In genomic region chr2:136284226-136285119, GRCh38 we compare ENCODE assay signal across 12 cellular contexts.
A peak's percentile ranks its signal among the peaks of the same experiment; 100 is the strongest.
DNase-seq lines count a peak whose midpoint lies in the region; ATAC-seq and TF ChIP-seq lines count a peak whose summit lies in the region.
"Had no signal": no experiment of that assay in that cellular context is flagged by ENCODE, and none has a peak within 500 bp of the region (broad histone marks: within the 10 kb centered on the region; RNA-seq: fewer than 3 reads in every experiment).

No MANE protein-coding gene starts in this region.

- H3K27ac ChIP-seq in brain microvascular endothelial cell: no peak overlapping the region
- H3K27ac ChIP-seq: skin epidermis had no signal

- no peak overlapping the region for H3K4me3 Mint-ChIP-seq in natural killer cell

- peak; percentile 28 for DNase-seq in GM13977 (ENCODE audit: low spot score)
- no peak for DNase-seq in natural killer cell
- DNase-seq in brain microvascular endothelial cell: no peak
- no peak for DNase-seq in inferior parietal cortex (ENCODE audit: extremely low spot score)
- no peak for DNase-seq in activated effector memory CD4-positive, alpha-beta T cell treated with Interleukin-2 at 50 U/mL for 16 hours
- no peak for DNase-seq in NCI-H1694 treated with DMSO at 0.1 percent for 48 hours (lab: John Stamatoyannopoulos, UW)
- DNase-seq: hypothalamus, NCI-H1930, Right ventricle myocardium superior had no signal

- peak overlapping the region; percentile 35 to 60 for H3K27ac Mint-ChIP-seq in natural killer cell

- intact Hi-C loops in natural killer cell (cut with micrococcal nuclease): no loop called here

- no peak for TF ChIP-seq CTCF in GM13977 (IDR thresholded peaks at IDR 0.05; ENCODE audit: extremely low read depth, insufficient read depth, missing control alignments)
- no peak for TF ChIP-seq CTCF in natural killer cell (IDR thresholded peaks at IDR 0.05)
- no peak for TF ChIP-seq CTCF in brain microvascular endothelial cell (IDR thresholded peaks at IDR 0.05; ENCODE audit: low read depth, low read length, missing control alignments)

- ATAC-seq in GM19463 (IDR thresholded peaks at IDR 0.05; ENCODE audit: unreplicated experiment): peak; percentile 41
- peak; percentile 37 for ATAC-seq in HG03565 (IDR thresholded peaks at IDR 0.05; ENCODE audit: unreplicated experiment)
- no peak for ATAC-seq in natural killer cell

- no peak overlapping the region for H3K4me3 ChIP-seq in brain microvascular endothelial cell (ENCODE audit: low read depth, low read length)
- H3K4me3 ChIP-seq: skin epidermis had no signal

- no peaks in the 10 kb centered on the region for H3K36me3 ChIP-seq in brain microvascular endothelial cell (replicated peaks)

- no peaks in the 10 kb centered on the region for H3K27me3 ChIP-seq in brain microvascular endothelial cell (replicated peaks)

- peaks cover 28 to 29% of the 10 kb centered on the region in 2 donors for H3K4me1 Mint-ChIP-seq in natural killer cell

- in situ Hi-C loops in GM13977 (cut with MboI; ENCODE audit: low pct_unique_long_range_greater_than_20kb, low sequenced_read_pairs, unreplicated experiment): no loop called here
- in situ Hi-C loops in brain microvascular endothelial cell (cut with HindIII; ENCODE audit: low pct_ligation_motif_present, low sequenced_read_pairs): no loop called here

- H3K27me3 Mint-ChIP-seq in natural killer cell (ENCODE audit: low read depth in 2 of 2): no peaks in the 10 kb centered on the region

- no peaks in the 10 kb centered on the region for H3K9me3 Mint-ChIP-seq in natural killer cell

- no peaks in the 10 kb centered on the region for H3K36me3 Mint-ChIP-seq in natural killer cell

Comparison
In these comparisons a context has a peak if more than half of its experiments do, and no peak if none do; other contexts are left out.
1. ATAC-seq: peak in GM19463 (single experiment) and HG03565 (single experiment); none in natural killer cell (0 of 3).